Comparison of ENCODE assay signal across 13 cellular contexts in the genomic region with DNA sequence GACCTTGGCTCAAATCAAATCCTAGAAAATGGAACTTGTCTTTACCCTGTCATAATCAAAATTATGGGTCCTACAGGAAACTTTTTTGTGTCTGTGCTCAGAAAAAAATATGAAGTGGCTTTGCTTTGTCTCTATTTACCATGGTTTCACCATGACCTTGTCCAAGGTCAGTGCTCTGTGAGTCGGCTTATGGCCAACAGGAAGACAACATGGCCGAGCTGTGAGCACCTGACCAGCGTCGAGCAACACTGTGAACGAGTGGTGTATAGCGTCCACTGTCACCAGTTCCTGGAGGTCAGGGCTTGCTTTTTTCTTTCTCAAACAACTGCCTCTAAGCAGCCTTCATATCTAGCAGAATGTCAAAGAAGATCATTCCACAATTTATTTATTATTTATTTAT.
A peak's percentile ranks its signal among the peaks of the same experiment; 100 is the strongest.
DNase-seq lines count a peak whose midpoint lies in the region; ATAC-seq and TF ChIP-seq lines count a peak whose summit lies in the region.
"Had no signal": no experiment of that assay in that cellular context is flagged by ENCODE, and none has a peak within 500 bp of the region (broad histone marks: within the 10 kb centered on the region; RNA-seq: fewer than 3 reads in every experiment).

No MANE protein-coding gene starts in this region.

- WGBS in adrenal gland, 4 donors = 48 to 63% (median 58%) methylated on average over 6 of the region's 6 CpGs
- WGBS in hepatocyte (ENCODE audit: low lambda C conversion rate, missing lambda C conversion rate) = 94% methylated on average over 6 of the region's 6 CpGs
- 72 to 84% (median 81%) methylated on average over 6 of the region's 6 CpGs for WGBS in stomach, 5 donors

- H3K27me3 Mint-ChIP-seq in HFFc6 (ENCODE audit: insufficient read depth) = peaks cover 3% of the 10 kb centered on the region; the same call in 1 of the 2 replicates

- peak overlapping the region in 3 of 5 donors; percentile 55 to 71 (median 65) for H3K27ac ChIP-seq in adrenal gland
- peak overlapping the region; percentile 61 for H3K27ac ChIP-seq in hepatocyte
- H3K27ac ChIP-seq in stomach = peak overlapping the region; percentile 44 to 75 (median 70)
- H3K27ac ChIP-seq: testis had no signal

- H3K36me3 ChIP-seq in adrenal gland (replicated peaks in 1 of 2) (no peaks in the 10 kb centered on the region), hepatocyte (replicated peaks; ENCODE audit: insufficient read depth, low read depth) (no peaks in the 10 kb centered on the region), stomach (no peaks in the 10 kb centered on the region)

- H3K9me3 ChIP-seq in adrenal gland (replicated peaks in 1 of 3) (no peaks in the 10 kb centered on the region), hepatocyte (ENCODE audit: low read depth) (no peaks in the 10 kb centered on the region), stomach (no peaks in the 10 kb centered on the region)
- H3K9me3 ChIP-seq: testis had no signal

- H3K27ac Mint-ChIP-seq in HFFc6 = peak overlapping the region; percentile 69

- H3K79me2 ChIP-seq in hepatocyte = peaks cover 62% of the 10 kb centered on the region

- DNase-seq in HFFc6 = no peak
- peak in 3 of 7 donors; percentile 34 to 51 (median 36) for DNase-seq in adrenal gland
- DNase-seq in hepatocyte (ENCODE audit: low spot score) = no peak
- no peak for DNase-seq in stomach
- no peak for DNase-seq in activated CD4-positive, alpha-beta T cell treated with anti-CD3 and anti-CD28 coated beads, Interleukin-2, amount 50 U/mL, for 48 hours
- DNase-seq: activated CD4-positive, alpha-beta T cell treated with anti-CD3 and anti-CD28 coated beads for 1 hour; AML-193; right cardiac atrium; stimulated activated CD4-positive, alpha-beta T cell treated with anti-CD3 and anti-CD28 coated beads, Interleukin-4, amount 100 ng/mL, for 1 hour; testis had no signal

- H3K4me3 ChIP-seq in adrenal gland = no peak overlapping the region
- no peak overlapping the region for H3K4me3 ChIP-seq in hepatocyte
- H3K4me3 ChIP-seq in stomach = no peak overlapping the region
- H3K4me3 ChIP-seq: testis had no signal

- ATAC-seq in esophagus mucosa = no peak
- no peak for ATAC-seq in HG03159 (IDR thresholded peaks at IDR 0.05; ENCODE audit: unreplicated experiment)
- no peak for ATAC-seq in GM19397 (IDR thresholded peaks at IDR 0.05; ENCODE audit: unreplicated experiment)

- H3K9me2 ChIP-seq in hepatocyte (replicated peaks; ENCODE audit: insufficient read depth) = no peaks in the 10 kb centered on the region

- H3K27me3 ChIP-seq in adrenal gland (no peaks in the 10 kb centered on the region), hepatocyte (no peaks in the 10 kb centered on the region), stomach (no peaks in the 10 kb centered on the region)
- H3K27me3 ChIP-seq: testis had no signal

- H3K4me2 ChIP-seq in hepatocyte = no peak overlapping the region

- intact Hi-C loops in adrenal gland (cut with DNase I) = no loop called here
- intact Hi-C loops in stomach (cut with DNase I; ENCODE audit: low total_unique reads) = no loop called here

- no peak for TF ChIP-seq CTCF in HFFc6 (IDR thresholded peaks at IDR 0.05)
- no peak for TF ChIP-seq CTCF in adrenal gland (IDR thresholded peaks at IDR 0.05)
- no peak for TF ChIP-seq CTCF in hepatocyte (IDR thresholded peaks at IDR 0.05; ENCODE audit: poor library complexity)
- TF ChIP-seq CTCF in stomach (IDR thresholded peaks at IDR 0.05) = no peak

- no peaks in the 10 kb centered on the region for H3K9me3 Mint-ChIP-seq in HFFc6

- peaks cover 80% of the 10 kb centered on the region for H3K4me1 Mint-ChIP-seq in HFFc6 (ENCODE audit: low read depth)

- no peaks in the 10 kb centered on the region for H3K36me3 Mint-ChIP-seq in HFFc6 (ENCODE audit: low read depth)

- no peak overlapping the region for H3K4me3 Mint-ChIP-seq in HFFc6

- TF ChIP-seq POLR2A in adrenal gland (IDR thresholded peaks at IDR 0.05) (no peak), stomach (IDR thresholded peaks at IDR 0.05) (no peak)

- peaks cover 5 to 12% of the 10 kb centered on the region in 2 donors for H3K4me1 ChIP-seq in adrenal gland (replicated peaks in 1 of 2)
- peaks cover 11% of the 10 kb centered on the region for H3K4me1 ChIP-seq in hepatocyte (ENCODE audit: insufficient read depth)
- peaks cover 19 to 72% (median 40%) of the 10 kb centered on the region in 4 donors for H3K4me1 ChIP-seq in stomach

- H2AFZ ChIP-seq in hepatocyte = no peak overlapping the region

- TF ChIP-seq EP300 in stomach (IDR thresholded peaks at IDR 0.05) = no peak

- no peaks in the 10 kb centered on the region for H4K20me1 ChIP-seq in hepatocyte (ENCODE audit: insufficient read depth, poor library complexity, severe bottlenecking)
